ENCODE assay signal across 10 cellular contexts in the genomic region with DNA sequence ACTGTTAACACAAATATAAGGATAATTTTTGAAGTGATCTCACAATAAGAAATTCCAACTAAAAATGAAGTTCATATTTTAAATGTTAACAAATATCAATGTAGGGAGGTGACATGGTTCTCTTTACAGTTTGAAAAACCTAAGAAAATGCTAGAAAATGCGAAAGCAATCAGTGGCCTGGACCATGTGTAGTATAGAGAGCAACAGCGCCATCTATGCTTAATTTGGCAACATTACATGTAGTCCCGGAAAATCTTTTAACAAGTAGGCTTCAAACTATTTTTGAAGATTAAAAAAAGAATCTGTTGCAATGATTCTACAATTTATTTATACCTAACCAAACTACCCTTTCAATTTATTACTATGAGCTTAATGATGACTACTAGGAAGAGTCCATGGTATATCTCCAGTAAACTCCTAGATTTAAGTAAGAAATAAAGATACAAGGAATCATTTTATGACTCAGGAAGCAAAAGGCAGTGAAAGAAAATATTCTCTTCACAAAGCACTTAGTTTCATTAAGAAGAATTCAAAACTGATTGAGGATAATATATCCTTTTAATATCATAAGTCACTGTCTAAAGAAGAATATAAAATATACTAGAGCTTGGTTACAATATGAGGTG. TPM values are rescaled to one million over a fixed set of nuclear protein-coding genes. Genes with fewer than 3 reads are reported as not detected.
DNase-seq lines count a peak whose midpoint lies in the region; ATAC-seq, FAIRE-seq and TF ChIP-seq lines count a peak whose summit lies in the region.
"Had no signal": no experiment of that assay in that cellular context is flagged by ENCODE, and none has a peak within 500 bp of the region (broad histone marks: within the 10 kb centered on the region; RNA-seq: fewer than 3 reads in every experiment).

No MANE protein-coding gene starts in this region.

- H3K4me1 ChIP-seq in osteoblast (ENCODE audit: insufficient read depth, low read length), result no peaks in the 10 kb centered on the region
- no peaks in the 10 kb centered on the region for H3K4me1 ChIP-seq in effector memory CD4-positive, alpha-beta T cell (ENCODE audit: control insufficient read depth, insufficient read depth, low read length, poor library complexity, severe bottlenecking)

- no peak for DNase-seq in activated CD4-positive, alpha-beta T cell treated with anti-CD3 and anti-CD28 coated beads for 36 hours
- no peak for DNase-seq in activated CD4-positive, alpha-beta T cell treated with anti-CD3 and anti-CD28 coated beads, Interleukin-2, amount 50 U/mL, for 48 hours
- DNase-seq in MV-4-11 (lab: John Stamatoyannopoulos, UW), result peak; percentile 54
- peak; percentile 56 for DNase-seq in fibroblast of the conjunctiva (ENCODE audit: low read depth)
- DNase-seq in osteoblast (ENCODE audit: insufficient read length, low spot score, missing footprints), result peak; percentile 65
- no peak for DNase-seq in effector memory CD4-positive, alpha-beta T cell
- DNase-seq: stimulated activated naive B cell treated with anti-CD40 and anti-IgM and Interleukin-4, amounts not matched to agents 10 μg/mL and 1 μg/mL and 100 μg/mL, for 72 hours had no signal

- no peaks in the 10 kb centered on the region for H3K4me1 Mint-ChIP-seq in activated CD4-positive, alpha-beta T cell treated with anti-CD3 and anti-CD28 coated beads for 36 hours

- H3K4me3 ChIP-seq in osteoblast (ENCODE audit: insufficient read depth, low read length), result no peak overlapping the region
- H3K4me3 ChIP-seq in effector memory CD4-positive, alpha-beta T cell (ENCODE audit: insufficient read depth, low read depth, low read length, poor library complexity, severe bottlenecking), result no peak overlapping the region

- no peaks in the 10 kb centered on the region for H3K27me3 Mint-ChIP-seq in activated CD4-positive, alpha-beta T cell treated with anti-CD3 and anti-CD28 coated beads for 36 hours
- H3K27me3 Mint-ChIP-seq: activated naive CD8-positive, alpha-beta T cell; stimulated activated naive B cell treated with anti-CD40 and anti-IgM and Interleukin-4, amounts not matched to agents 10 μg/mL and 1 μg/mL and 100 μg/mL, for 72 hours had no signal

- H4K20me1 ChIP-seq in osteoblast (ENCODE audit: insufficient read depth, low read length), result peaks cover 5% of the 10 kb centered on the region

- CTCF ChIA-PET in activated CD4-positive, alpha-beta T cell treated with anti-CD3 and anti-CD28 coated beads for 36 hours (lab: Charles Lee), result interaction anchor here (0.6 to 3.3 kb wide), 17 partner anchors 9 to 538 kb away, joined by 3 to 24 read pairs (median 5); no protein-coding TSS in a partner anchor

- no peak overlapping the region for H2AFZ ChIP-seq in osteoblast (ENCODE audit: low read length)

- intact Hi-C loops in activated CD4-positive, alpha-beta T cell treated with anti-CD3 and anti-CD28 coated beads for 36 hours (cut with DNase I, micrococcal nuclease), result loop anchor here in 1 of 2 experiments (1.0 to 5.0 kb wide), 3 partner anchors 58 to 955 kb away; no protein-coding TSS in a partner anchor

- no peak overlapping the region for H3K4me3 Mint-ChIP-seq in activated CD4-positive, alpha-beta T cell treated with anti-CD3 and anti-CD28 coated beads for 36 hours
- H3K4me3 Mint-ChIP-seq: activated naive CD8-positive, alpha-beta T cell; stimulated activated naive B cell treated with anti-CD40 and anti-IgM and Interleukin-4, amounts not matched to agents 10 μg/mL and 1 μg/mL and 100 μg/mL, for 72 hours had no signal

- H3K9me3 ChIP-seq in osteoblast (ENCODE audit: low read depth, low read length), result no peaks in the 10 kb centered on the region
- H3K9me3 ChIP-seq in effector memory CD4-positive, alpha-beta T cell (ENCODE audit: control insufficient read depth, low read length), result no peaks in the 10 kb centered on the region

- peak; percentile 89 for TF ChIP-seq CTCF in osteoblast (IDR thresholded peaks at IDR 0.05; ENCODE audit: extremely low read depth, low read depth, low read length)

- H3K9me3 Mint-ChIP-seq in activated CD4-positive, alpha-beta T cell treated with anti-CD3 and anti-CD28 coated beads for 36 hours (ENCODE audit: low read depth), result no peaks in the 10 kb centered on the region
- H3K9me3 Mint-ChIP-seq: stimulated activated naive B cell treated with anti-CD40 and anti-IgM and Interleukin-4, amounts not matched to agents 10 μg/mL and 1 μg/mL and 100 μg/mL, for 72 hours had no signal

- no peak overlapping the region for H3K27ac ChIP-seq in osteoblast (ENCODE audit: low read depth, low read length)
- no peak overlapping the region for H3K27ac ChIP-seq in effector memory CD4-positive, alpha-beta T cell (ENCODE audit: insufficient read depth, low read length, poor library complexity, severe bottlenecking)

- H3K4me2 ChIP-seq in osteoblast (ENCODE audit: insufficient read depth, low read length), result no peak overlapping the region

- H3K36me3 ChIP-seq in osteoblast (ENCODE audit: insufficient read depth, low read length), result peaks cover 22% of the 10 kb centered on the region
- peaks cover 29% of the 10 kb centered on the region for H3K36me3 ChIP-seq in effector memory CD4-positive, alpha-beta T cell (ENCODE audit: control insufficient read depth, insufficient read depth, low read length)

- H3K27ac Mint-ChIP-seq in activated CD4-positive, alpha-beta T cell treated with anti-CD3 and anti-CD28 coated beads for 36 hours, result no peak overlapping the region
- H3K27ac Mint-ChIP-seq: activated naive CD8-positive, alpha-beta T cell; stimulated activated naive B cell treated with anti-CD40 and anti-IgM and Interleukin-4, amounts not matched to agents 10 μg/mL and 1 μg/mL and 100 μg/mL, for 72 hours had no signal

- peak; percentile 71 for ATAC-seq in activated CD4-positive, alpha-beta T cell treated with anti-CD3 and anti-CD28 coated beads for 36 hours
- ATAC-seq in GM19324 (IDR thresholded peaks at IDR 0.05; ENCODE audit: low FRiP score, unreplicated experiment), result no peak

- H3K79me2 ChIP-seq in osteoblast (ENCODE audit: insufficient read depth, low read length), result no peaks in the 10 kb centered on the region

- peak; percentile 97 for FAIRE-seq in TTC549 (lab: Jason Lieb, UNC)

- POLR2A ChIA-PET in activated CD4-positive, alpha-beta T cell treated with anti-CD3 and anti-CD28 coated beads for 36 hours (lab: Charles Lee), result no interaction called here

- H3K36me3 Mint-ChIP-seq in activated CD4-positive, alpha-beta T cell treated with anti-CD3 and anti-CD28 coated beads for 36 hours (ENCODE audit: low read depth), result peaks cover 27% of the 10 kb centered on the region

- H3K27me3 ChIP-seq in osteoblast (ENCODE audit: insufficient read depth, low read length), result no peaks in the 10 kb centered on the region
- no peaks in the 10 kb centered on the region for H3K27me3 ChIP-seq in effector memory CD4-positive, alpha-beta T cell (replicated peaks; ENCODE audit: control insufficient read depth, insufficient read depth, low read length, poor library complexity, severe bottlenecking)

RNA-seq across cellular contexts. Expression of gene NDUFA10, which starts 33.3 kb away (rescaled TPM):
- total RNA-seq in activated CD4-positive, alpha-beta T cell treated with anti-CD3 and anti-CD28 coated beads for 36 hours, result 100 to 1,000 TPM; 127 to 147 TPM
- total RNA-seq in osteoblast, result 83.2 and 83.4 TPM in 2 replicates

RNA-seq across cellular contexts. Expression of gene OR6B2, which starts 38.4 kb away (rescaled TPM):
- total RNA-seq in activated CD4-positive, alpha-beta T cell treated with anti-CD3 and anti-CD28 coated beads for 36 hours, result not detected
- not detected in 2 replicates for total RNA-seq in osteoblast

Comparison
In these comparisons a context has a peak if more than half of its experiments do, and no peak if none do; other contexts are left out.
1. DNase-seq: peak in MV-4-11 (single experiment), fibroblast of the conjunctiva (single experiment) and osteoblast (single experiment); none in activated CD4-positive, alpha-beta T cell treated with anti-CD3 and anti-CD28 coated beads for 36 hours (single experiment), activated CD4-positive, alpha-beta T cell treated with anti-CD3 and anti-CD28 coated beads, Interleukin-2, amount 50 U/mL, for 48 hours (0 of 2) and effector memory CD4-positive, alpha-beta T cell (0 of 3).